1 cellular context compared by ENCODE assay signal in genomic region chr18:63936156-63936931, GRCh38.
TF ChIP-seq lines count a peak whose summit lies in the region.

No MANE protein-coding gene starts in this region.

TF ChIP-seq in HepG2, 621 proteins besides CTCF, POLR2A, EP300 and RAD21 (continued from another document and continues in another):
- TF ChIP-seq, protein P1, sequence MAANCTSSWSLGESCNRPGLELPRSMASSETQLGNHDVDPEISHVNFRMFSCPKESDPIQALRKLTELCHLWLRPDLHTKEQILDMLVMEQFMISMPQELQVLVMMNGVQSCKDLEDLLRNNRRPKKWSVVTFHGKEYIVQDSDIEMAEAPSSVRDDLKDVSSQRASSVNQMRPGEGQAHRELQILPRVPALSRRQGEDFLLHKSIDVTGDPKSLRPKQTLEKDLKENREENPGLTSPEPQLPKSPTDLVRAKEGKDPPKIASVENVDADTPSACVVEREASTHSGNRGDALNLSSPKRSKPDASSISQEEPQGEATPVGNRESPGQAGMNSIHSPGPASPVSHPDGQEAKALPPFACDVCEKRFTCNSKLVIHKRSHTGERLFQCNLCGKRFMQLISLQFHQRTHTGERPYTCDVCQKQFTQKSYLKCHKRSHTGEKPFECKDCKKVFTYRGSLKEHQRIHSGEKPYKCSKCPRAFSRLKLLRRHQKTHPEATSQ (CRISPR knock-in tag; IDR thresholded peaks at IDR 0.05; ENCODE audit: borderline replicate concordance) = no peak
- TF ChIP-seq SMAD1 (CRISPR knock-in tag; IDR thresholded peaks at IDR 0.05; ENCODE audit: borderline replicate concordance, low read depth) = no peak
- TF ChIP-seq HIC2 (CRISPR knock-in tag; IDR thresholded peaks at IDR 0.05; ENCODE audit: low read depth) = no peak
- TF ChIP-seq RERE (CRISPR knock-in tag; IDR thresholded peaks at IDR 0.05; ENCODE audit: low read depth) = no peak
- TF ChIP-seq, protein P2, sequence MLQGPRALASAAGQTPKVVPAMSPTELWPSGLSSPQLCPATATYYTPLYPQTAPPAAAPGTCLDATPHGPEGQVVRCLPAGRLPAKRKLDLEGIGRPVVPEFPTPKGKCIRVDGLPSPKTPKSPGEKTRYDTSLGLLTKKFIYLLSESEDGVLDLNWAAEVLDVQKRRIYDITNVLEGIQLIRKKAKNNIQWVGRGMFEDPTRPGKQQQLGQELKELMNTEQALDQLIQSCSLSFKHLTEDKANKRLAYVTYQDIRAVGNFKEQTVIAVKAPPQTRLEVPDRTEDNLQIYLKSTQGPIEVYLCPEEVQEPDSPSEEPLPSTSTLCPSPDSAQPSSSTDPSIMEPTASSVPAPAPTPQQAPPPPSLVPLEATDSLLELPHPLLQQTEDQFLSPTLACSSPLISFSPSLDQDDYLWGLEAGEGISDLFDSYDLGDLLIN (CRISPR knock-in tag; IDR thresholded peaks at IDR 0.05; ENCODE audit: borderline replicate concordance) = no peak
- TF ChIP-seq REPIN1 (CRISPR knock-in tag; IDR thresholded peaks at IDR 0.05; ENCODE audit: borderline replicate concordance, low read depth) = peak; percentile 46; the same call in 1 of the 2 replicates
- TF ChIP-seq TAF1 (CRISPR knock-in tag; IDR thresholded peaks at IDR 0.05) = no peak
- no peak for TF ChIP-seq ZNF335 (CRISPR knock-in tag; IDR thresholded peaks at IDR 0.05)
- TF ChIP-seq, protein P3, sequence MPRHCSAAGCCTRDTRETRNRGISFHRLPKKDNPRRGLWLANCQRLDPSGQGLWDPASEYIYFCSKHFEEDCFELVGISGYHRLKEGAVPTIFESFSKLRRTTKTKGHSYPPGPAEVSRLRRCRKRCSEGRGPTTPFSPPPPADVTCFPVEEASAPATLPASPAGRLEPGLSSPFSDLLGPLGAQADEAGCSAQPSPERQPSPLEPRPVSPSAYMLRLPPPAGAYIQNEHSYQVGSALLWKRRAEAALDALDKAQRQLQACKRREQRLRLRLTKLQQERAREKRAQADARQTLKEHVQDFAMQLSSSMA (CRISPR knock-in tag; IDR thresholded peaks at IDR 0.05) = no peak
- 0 out of 2 replicates have a peak, but pooled peaks have one; percentile 29 for TF ChIP-seq PCBP1 (IDR thresholded peaks at IDR 0.05; ENCODE audit: borderline replicate concordance, low read depth, low read length)
- TF ChIP-seq MAX (IDR thresholded peaks at IDR 0.05) = peak; percentile 24; the same call in 1 of the 2 replicates
- 0 out of 2 replicates have a peak, but pooled peaks have one; percentile 17 for TF ChIP-seq MIER2 (CRISPR knock-in tag; IDR thresholded peaks at IDR 0.05)
- no peak for TF ChIP-seq NFKBIZ (CRISPR knock-in tag; IDR thresholded peaks at IDR 0.05)
- no peak for TF ChIP-seq U2AF2 (IDR thresholded peaks at IDR 0.05; ENCODE audit: low read depth, low read length)
- no peak for TF ChIP-seq ZNF800 (CRISPR knock-in tag; IDR thresholded peaks at IDR 0.05)
- TF ChIP-seq, protein P4, sequence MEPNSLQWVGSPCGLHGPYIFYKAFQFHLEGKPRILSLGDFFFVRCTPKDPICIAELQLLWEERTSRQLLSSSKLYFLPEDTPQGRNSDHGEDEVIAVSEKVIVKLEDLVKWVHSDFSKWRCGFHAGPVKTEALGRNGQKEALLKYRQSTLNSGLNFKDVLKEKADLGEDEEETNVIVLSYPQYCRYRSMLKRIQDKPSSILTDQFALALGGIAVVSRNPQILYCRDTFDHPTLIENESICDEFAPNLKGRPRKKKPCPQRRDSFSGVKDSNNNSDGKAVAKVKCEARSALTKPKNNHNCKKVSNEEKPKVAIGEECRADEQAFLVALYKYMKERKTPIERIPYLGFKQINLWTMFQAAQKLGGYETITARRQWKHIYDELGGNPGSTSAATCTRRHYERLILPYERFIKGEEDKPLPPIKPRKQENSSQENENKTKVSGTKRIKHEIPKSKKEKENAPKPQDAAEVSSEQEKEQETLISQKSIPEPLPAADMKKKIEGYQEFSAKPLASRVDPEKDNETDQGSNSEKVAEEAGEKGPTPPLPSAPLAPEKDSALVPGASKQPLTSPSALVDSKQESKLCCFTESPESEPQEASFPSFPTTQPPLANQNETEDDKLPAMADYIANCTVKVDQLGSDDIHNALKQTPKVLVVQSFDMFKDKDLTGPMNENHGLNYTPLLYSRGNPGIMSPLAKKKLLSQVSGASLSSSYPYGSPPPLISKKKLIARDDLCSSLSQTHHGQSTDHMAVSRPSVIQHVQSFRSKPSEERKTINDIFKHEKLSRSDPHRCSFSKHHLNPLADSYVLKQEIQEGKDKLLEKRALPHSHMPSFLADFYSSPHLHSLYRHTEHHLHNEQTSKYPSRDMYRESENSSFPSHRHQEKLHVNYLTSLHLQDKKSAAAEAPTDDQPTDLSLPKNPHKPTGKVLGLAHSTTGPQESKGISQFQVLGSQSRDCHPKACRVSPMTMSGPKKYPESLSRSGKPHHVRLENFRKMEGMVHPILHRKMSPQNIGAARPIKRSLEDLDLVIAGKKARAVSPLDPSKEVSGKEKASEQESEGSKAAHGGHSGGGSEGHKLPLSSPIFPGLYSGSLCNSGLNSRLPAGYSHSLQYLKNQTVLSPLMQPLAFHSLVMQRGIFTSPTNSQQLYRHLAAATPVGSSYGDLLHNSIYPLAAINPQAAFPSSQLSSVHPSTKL (CRISPR knock-in tag; IDR thresholded peaks at IDR 0.05) = peak; percentile 39
- TF ChIP-seq, protein P5, sequence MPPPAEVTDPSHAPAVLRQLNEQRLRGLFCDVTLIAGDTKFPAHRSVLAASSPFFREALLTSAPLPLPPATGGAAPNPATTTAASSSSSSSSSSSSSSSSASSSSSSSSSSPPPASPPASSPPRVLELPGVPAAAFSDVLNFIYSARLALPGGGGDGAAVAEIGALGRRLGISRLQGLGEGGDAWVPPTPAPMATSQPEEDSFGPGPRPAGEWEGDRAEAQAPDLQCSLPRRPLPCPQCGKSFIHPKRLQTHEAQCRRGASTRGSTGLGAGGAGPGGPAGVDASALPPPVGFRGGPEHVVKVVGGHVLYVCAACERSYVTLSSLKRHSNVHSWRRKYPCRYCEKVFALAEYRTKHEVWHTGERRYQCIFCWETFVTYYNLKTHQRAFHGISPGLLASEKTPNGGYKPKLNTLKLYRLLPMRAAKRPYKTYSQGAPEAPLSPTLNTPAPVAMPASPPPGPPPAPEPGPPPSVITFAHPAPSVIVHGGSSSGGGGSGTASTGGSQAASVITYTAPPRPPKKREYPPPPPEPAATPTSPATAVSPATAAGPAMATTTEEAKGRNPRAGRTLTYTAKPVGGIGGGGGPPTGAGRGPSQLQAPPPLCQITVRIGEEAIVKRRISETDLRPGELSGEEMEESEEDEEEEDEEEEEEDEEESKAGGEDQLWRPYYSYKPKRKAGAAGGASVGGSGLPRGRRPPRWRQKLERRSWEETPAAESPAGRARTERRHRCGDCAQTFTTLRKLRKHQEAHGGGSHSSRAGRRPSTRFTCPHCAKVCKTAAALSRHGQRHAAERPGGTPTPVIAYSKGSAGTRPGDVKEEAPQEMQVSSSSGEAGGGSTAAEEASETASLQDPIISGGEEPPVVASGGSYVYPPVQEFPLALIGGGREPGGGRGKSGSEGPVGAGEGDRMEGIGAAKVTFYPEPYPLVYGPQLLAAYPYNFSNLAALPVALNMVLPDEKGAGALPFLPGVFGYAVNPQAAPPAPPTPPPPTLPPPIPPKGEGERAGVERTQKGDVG (CRISPR knock-in tag; IDR thresholded peaks at IDR 0.05; ENCODE audit: borderline replicate concordance) = no peak
- TF ChIP-seq YY1 (IDR thresholded peaks at IDR 0.05; ENCODE audit: insufficient read depth, insufficient replicate concordance, low read depth, low read length) = peak; percentile 21
- TF ChIP-seq KDM5B (CRISPR knock-in tag; IDR thresholded peaks at IDR 0.05; ENCODE audit: borderline replicate concordance) = no peak
- no peak for TF ChIP-seq TEAD3 (CRISPR knock-in tag; optimal IDR thresholded peaks at IDR 0.05; ENCODE audit: borderline replicate concordance)
- 0 out of 2 replicates have a peak, but pooled peaks have one; percentile 31 for TF ChIP-seq NRL (CRISPR knock-in tag; IDR thresholded peaks at IDR 0.05; ENCODE audit: borderline replicate concordance)
- TF ChIP-seq ZNF674 (CRISPR knock-in tag; IDR thresholded peaks at IDR 0.05; ENCODE audit: low read depth) = no peak
- TF ChIP-seq NCOR1 (IDR thresholded peaks at IDR 0.05; ENCODE audit: borderline replicate concordance, low read length) = no peak
- no peak for TF ChIP-seq TAF15 (IDR thresholded peaks at IDR 0.05; ENCODE audit: low read depth, low read length, poor library complexity, severe bottlenecking)
- TF ChIP-seq NFIB (CRISPR knock-in tag; IDR thresholded peaks at IDR 0.05; ENCODE audit: borderline replicate concordance) = no peak
- no peak for TF ChIP-seq DNMT3B (CRISPR knock-in tag; conservative IDR thresholded peaks at IDR 0.05)
- TF ChIP-seq ZNF713 (CRISPR knock-in tag; IDR thresholded peaks at IDR 0.05) = no peak
- TF ChIP-seq HOXA7 (CRISPR knock-in tag; IDR thresholded peaks at IDR 0.05) = no peak
- TF ChIP-seq ZNF775 (CRISPR knock-in tag; IDR thresholded peaks at IDR 0.05; ENCODE audit: borderline replicate concordance) = no peak
- TF ChIP-seq ZNF350 (CRISPR knock-in tag; IDR thresholded peaks at IDR 0.05; ENCODE audit: borderline replicate concordance, low read depth) = no peak
- no peak for TF ChIP-seq ZNF121 (CRISPR knock-in tag; IDR thresholded peaks at IDR 0.05)
- no peak for TF ChIP-seq ZNF781 (CRISPR knock-in tag; IDR thresholded peaks at IDR 0.05; ENCODE audit: borderline replicate concordance, not compliant biosample characterization)
- no peak for TF ChIP-seq ZNF564 (CRISPR knock-in tag; IDR thresholded peaks at IDR 0.05)
- TF ChIP-seq ISX (CRISPR knock-in tag; conservative IDR thresholded peaks at IDR 0.05) = no peak
